Comparison of ENCODE assay signal across 8 cellular contexts in the genomic region with DNA sequence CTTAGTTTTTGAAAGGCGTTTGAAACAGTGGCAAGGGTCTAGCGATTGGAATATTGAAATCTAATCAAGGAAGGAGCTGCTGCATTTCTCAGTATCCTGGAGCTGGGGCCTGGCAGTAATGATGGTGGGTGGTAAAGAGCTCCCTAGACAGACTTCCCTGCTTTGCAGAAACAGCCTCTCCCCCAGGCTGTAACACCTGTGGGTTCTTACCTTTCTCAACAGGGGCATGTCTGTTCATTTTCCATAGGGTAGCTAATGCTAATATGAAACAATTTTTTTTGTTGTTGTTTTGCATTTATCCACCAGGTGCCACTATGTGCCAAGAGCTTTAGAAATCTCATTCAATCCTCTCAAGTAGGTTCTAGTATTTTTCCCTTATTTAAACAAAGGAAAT.
DNase-seq lines count a peak whose midpoint lies in the region; ATAC-seq and TF ChIP-seq lines count a peak whose summit lies in the region.

No MANE protein-coding gene starts in this region.

- H3K9me3 Mint-ChIP-seq in activated CD8-positive, alpha-beta memory T cell treated with anti-CD3 and anti-CD28 coated beads, Interleukin-2, amount 10 ng/mL, durations not matched to agents 7 days and 5 days (ENCODE audit: low read depth): no peaks in the 10 kb centered on the region
- no peaks in the 10 kb centered on the region for H3K9me3 Mint-ChIP-seq in HFFc6
- H3K9me3 Mint-ChIP-seq in effector memory CD8-positive, alpha-beta T cell: no peaks in the 10 kb centered on the region

- H3K4me3 Mint-ChIP-seq in activated CD8-positive, alpha-beta memory T cell treated with anti-CD3 and anti-CD28 coated beads, Interleukin-2, amount 10 ng/mL, durations not matched to agents 7 days and 5 days: no peak overlapping the region
- H3K4me3 Mint-ChIP-seq in HFFc6: no peak overlapping the region
- no peak overlapping the region for H3K4me3 Mint-ChIP-seq in effector memory CD8-positive, alpha-beta T cell

- no peak for DNase-seq in activated CD8-positive, alpha-beta memory T cell treated with anti-CD3 and anti-CD28 coated beads, Interleukin-2, amount 10 ng/mL, durations not matched to agents 7 days and 5 days
- DNase-seq in activated CD8-positive, alpha-beta memory T cell treated with anti-CD3 and anti-CD28 coated beads, Interleukin-2, amount 50 U/mL, for 4 hours: no peak
- DNase-seq in HFFc6: peak; percentile 21
- DNase-seq in M059J (ENCODE audit: low read depth): peak; percentile 19
- no peak for DNase-seq in effector memory CD8-positive, alpha-beta T cell
- DNase-seq in smooth muscle cell of the brain vasculature (ENCODE audit: low read depth, low spot score): peak; percentile 3
- DNase-seq in occipital lobe (lab: John Stamatoyannopoulos, UW): no peak
- DNase-seq in effector CD4-positive, alpha-beta T cell: no peak

- TF ChIP-seq CTCF in HFFc6 (IDR thresholded peaks at IDR 0.05): peak; percentile 67

- CTCF ChIA-PET in activated CD8-positive, alpha-beta memory T cell treated with anti-CD3 and anti-CD28 coated beads, Interleukin-2, amount 10 ng/mL, durations not matched to agents 7 days and 5 days (lab: Charles Lee): interaction anchor here (0.7 to 1.8 kb wide), 18 partner anchors 10 to 315 kb away, joined by 3 to 21 read pairs (median 4); no protein-coding TSS in a partner anchor

- H3K4me1 Mint-ChIP-seq in activated CD8-positive, alpha-beta memory T cell treated with anti-CD3 and anti-CD28 coated beads, Interleukin-2, amount 10 ng/mL, durations not matched to agents 7 days and 5 days: peaks cover 3% of the 10 kb centered on the region
- peaks cover 13% of the 10 kb centered on the region; the same call in 1 of the 2 replicates for H3K4me1 Mint-ChIP-seq in HFFc6 (ENCODE audit: low read depth)
- peaks cover 7 to 10% of the 10 kb centered on the region in 2 donors for H3K4me1 Mint-ChIP-seq in effector memory CD8-positive, alpha-beta T cell (ENCODE audit: low read depth in 2 of 2)

- H3K27ac Mint-ChIP-seq in activated CD8-positive, alpha-beta memory T cell treated with anti-CD3 and anti-CD28 coated beads, Interleukin-2, amount 10 ng/mL, durations not matched to agents 7 days and 5 days: no peak overlapping the region
- H3K27ac Mint-ChIP-seq in HFFc6: no peak overlapping the region
- no peak overlapping the region for H3K27ac Mint-ChIP-seq in effector memory CD8-positive, alpha-beta T cell

- peaks cover 33% of the 10 kb centered on the region for H3K27me3 Mint-ChIP-seq in activated CD8-positive, alpha-beta memory T cell treated with anti-CD3 and anti-CD28 coated beads, Interleukin-2, amount 10 ng/mL, durations not matched to agents 7 days and 5 days
- H3K27me3 Mint-ChIP-seq in HFFc6 (ENCODE audit: insufficient read depth): peaks cover 10% of the 10 kb centered on the region
- peaks cover 49 to 71% of the 10 kb centered on the region in 2 donors for H3K27me3 Mint-ChIP-seq in effector memory CD8-positive, alpha-beta T cell

- no peaks in the 10 kb centered on the region for H3K36me3 Mint-ChIP-seq in activated CD8-positive, alpha-beta memory T cell treated with anti-CD3 and anti-CD28 coated beads, Interleukin-2, amount 10 ng/mL, durations not matched to agents 7 days and 5 days
- H3K36me3 Mint-ChIP-seq in HFFc6 (ENCODE audit: low read depth): no peaks in the 10 kb centered on the region
- H3K36me3 Mint-ChIP-seq in effector memory CD8-positive, alpha-beta T cell (ENCODE audit: insufficient read depth): no peaks in the 10 kb centered on the region

- ATAC-seq in activated CD8-positive, alpha-beta memory T cell treated with anti-CD3 and anti-CD28 coated beads, Interleukin-2, amount 10 ng/mL, durations not matched to agents 7 days and 5 days: peak; percentile 45
- peak; percentile 35 for ATAC-seq in effector memory CD8-positive, alpha-beta T cell (replicated peaks)

Comparison
In these comparisons a context has a peak if more than half of its experiments do, and no peak if none do; other contexts are left out.
1. DNase-seq: peak in HFFc6 (single experiment), M059J (single experiment) and smooth muscle cell of the brain vasculature (single experiment); none in activated CD8-positive, alpha-beta memory T cell treated with anti-CD3 and anti-CD28 coated beads, Interleukin-2, amount 10 ng/mL, durations not matched to agents 7 days and 5 days (single experiment), activated CD8-positive, alpha-beta memory T cell treated with anti-CD3 and anti-CD28 coated beads, Interleukin-2, amount 50 U/mL, for 4 hours (single experiment), effector memory CD8-positive, alpha-beta T cell (0 of 3), occipital lobe (single experiment) and effector CD4-positive, alpha-beta T cell (single experiment).